In the genomic region with DNA sequence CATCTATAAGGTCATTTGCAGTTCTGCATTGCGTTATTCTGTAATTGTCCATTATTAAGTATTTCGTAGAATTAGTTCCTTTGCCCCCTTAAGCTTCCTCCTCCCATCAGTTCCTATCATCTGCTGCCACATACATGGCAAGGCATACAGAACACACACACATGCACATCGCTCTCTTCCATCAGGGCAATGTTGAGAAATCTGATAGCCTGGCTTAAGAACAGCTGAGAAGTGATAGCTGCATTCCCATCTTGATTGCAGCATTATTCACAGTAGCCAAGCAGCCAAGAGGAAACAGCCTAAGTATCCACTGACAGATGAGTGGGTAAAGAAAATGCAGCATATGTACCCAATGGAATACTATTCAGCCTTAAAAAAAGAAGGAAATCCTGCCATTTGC, we compare ENCODE assay signal across 20 cellular contexts.
"Had no signal": no experiment of that assay in that cellular context is flagged by ENCODE, and none has a peak within 500 bp of the region (broad histone marks: within the 10 kb centered on the region; RNA-seq: fewer than 3 reads in every experiment).

No MANE protein-coding gene starts in this region.

- H3K9ac ChIP-seq: SK-N-SH had no signal

- H3K36me3 ChIP-seq: MG63 had no signal

- H3K9me3 ChIP-seq: MG63, SK-N-SH had no signal

- H3K27ac ChIP-seq: RWPE1 had no signal

- H3K27me3 ChIP-seq: MG63 had no signal

- H3K4me3 ChIP-seq: MG63 had no signal

- DNase-seq: KBM-7, MG63, NCI-H1092, NCI-H1105 treated with DMSO at 0.1 percent for 48 hours, NCI-H1417 treated with DMSO at 0.1 percent for 48 hours, NCI-H146, NCI-H1694 treated with DMSO at 0.1 percent for 48 hours, NCI-H1930, NCI-H2081, NCI-H2107, NCI-H226, NCI-H446, NCI-H510A, NCI-H524 treated with DMSO at 0.1 percent for 48 hours, NCI-H69, NCI-H774, SHP77, SK-N-SH, SW 1271 had no signal

- H3K4me2 ChIP-seq: SK-N-SH had no signal
